Comparison of ENCODE assay signal across 14 cellular contexts in the genomic region with DNA sequence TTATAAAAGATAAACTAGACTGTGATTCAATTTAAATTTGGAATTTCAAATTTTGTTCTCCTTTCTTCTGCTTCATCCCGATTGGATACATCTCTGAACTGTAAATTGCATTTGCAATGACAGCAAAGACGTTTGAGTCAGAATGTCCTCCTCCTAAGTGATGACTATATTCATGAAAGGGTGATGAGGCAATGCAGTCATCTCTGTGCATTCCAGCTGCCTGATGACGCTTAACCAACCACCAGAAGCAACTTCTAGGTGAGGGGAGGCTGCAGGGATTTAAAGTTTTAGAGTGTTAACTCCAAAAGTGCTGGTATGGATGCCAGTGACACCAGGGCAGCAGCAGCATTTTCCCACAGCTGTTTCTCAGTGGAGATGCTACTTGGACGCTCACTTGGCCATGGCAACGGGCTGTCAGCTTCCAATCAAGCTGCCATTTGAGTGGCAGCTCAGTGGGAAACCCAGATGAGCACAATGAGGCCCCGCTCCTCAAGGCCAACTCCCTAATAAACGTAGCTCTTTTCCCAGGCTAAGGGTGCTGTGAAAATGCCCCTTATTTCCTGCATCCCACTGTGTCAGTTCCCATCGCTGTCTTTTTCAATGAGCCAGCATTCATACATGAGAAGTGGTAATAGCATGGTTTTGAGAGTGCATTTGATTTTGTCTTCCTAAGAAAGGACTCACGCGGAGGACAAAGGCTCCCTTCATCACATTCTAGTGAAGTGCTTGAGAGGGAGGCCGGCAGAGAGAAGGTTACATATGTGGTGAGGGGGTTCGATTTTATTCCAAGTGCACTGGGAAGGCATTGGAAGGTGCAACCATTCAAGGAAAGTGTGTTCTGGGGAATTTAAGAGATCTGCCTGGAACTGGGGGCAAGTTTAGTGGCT. TPM values are rescaled to one million over a fixed set of nuclear protein-coding genes. Genes with fewer than 3 reads are reported as not detected.
DNase-seq lines count a peak whose midpoint lies in the region; ATAC-seq and TF ChIP-seq lines count a peak whose summit lies in the region.
"Had no signal": no experiment of that assay in that cellular context is flagged by ENCODE, and none has a peak within 500 bp of the region (broad histone marks: within the 10 kb centered on the region; RNA-seq: fewer than 3 reads in every experiment).

No MANE protein-coding gene starts in this region.

- H3K27me3 Mint-ChIP-seq in activated CD8-positive, alpha-beta memory T cell treated with anti-CD3 and anti-CD28 coated beads, Interleukin-2, amount 10 ng/mL, durations not matched to agents 7 days and 5 days: peaks cover 20% of the 10 kb centered on the region

- no peaks in the 10 kb centered on the region for H3K36me3 Mint-ChIP-seq in activated CD8-positive, alpha-beta memory T cell treated with anti-CD3 and anti-CD28 coated beads, Interleukin-2, amount 10 ng/mL, durations not matched to agents 7 days and 5 days

- CTCF ChIA-PET in activated CD8-positive, alpha-beta memory T cell treated with anti-CD3 and anti-CD28 coated beads, Interleukin-2, amount 10 ng/mL, durations not matched to agents 7 days and 5 days (lab: Charles Lee): no interaction called here

- intact Hi-C loops in esophagus squamous epithelium (cut with DNase I): no loop called here

- H3K4me1 ChIP-seq in esophagus squamous epithelium: peaks cover 0 to 9% (median 0%) of the 10 kb centered on the region in 3 donors

- no peaks in the 10 kb centered on the region for H3K36me3 ChIP-seq in esophagus squamous epithelium

- no peak overlapping the region for H3K4me3 ChIP-seq in esophagus squamous epithelium

- peaks cover 0 to 4% (median 0%) of the 10 kb centered on the region in 4 donors for H3K27me3 ChIP-seq in esophagus squamous epithelium

- no peak overlapping the region for H3K27ac ChIP-seq in esophagus squamous epithelium

- H3K9me3 ChIP-seq in esophagus squamous epithelium: no peaks in the 10 kb centered on the region

- no peak for TF ChIP-seq CTCF in esophagus squamous epithelium (IDR thresholded peaks at IDR 0.05)

- H3K4me1 Mint-ChIP-seq in activated CD8-positive, alpha-beta memory T cell treated with anti-CD3 and anti-CD28 coated beads, Interleukin-2, amount 10 ng/mL, durations not matched to agents 7 days and 5 days: peaks cover 7% of the 10 kb centered on the region

- ATAC-seq in HG03571 (IDR thresholded peaks at IDR 0.05; ENCODE audit: unreplicated experiment): no peak
- no peak for ATAC-seq in activated CD8-positive, alpha-beta memory T cell treated with anti-CD3 and anti-CD28 coated beads, Interleukin-2, amount 10 ng/mL, durations not matched to agents 7 days and 5 days
- ATAC-seq: left cardiac atrium had no signal

- DNase-seq in NCI-H748 (lab: John Stamatoyannopoulos, UW; ENCODE audit: unreplicated experiment): peak; percentile 46
- no peak for DNase-seq in NCI-H748 treated with DMSO at 0.1 percent for 48 hours (lab: John Stamatoyannopoulos, UW)
- peak; percentile 38 for DNase-seq in RPMI7951 (ENCODE audit: low read depth)
- peak; percentile 36 for DNase-seq in fibroblast of peridontal ligament (ENCODE audit: extremely low read depth)
- DNase-seq in renal cortical epithelial cell (ENCODE audit: low read depth): peak; percentile 85
- no peak for DNase-seq in activated CD8-positive, alpha-beta memory T cell treated with anti-CD3 and anti-CD28 coated beads, Interleukin-2, amount 10 ng/mL, durations not matched to agents 7 days and 5 days
- DNase-seq in esophagus squamous epithelium (lab: John Stamatoyannopoulos, UW): no peak
- DNase-seq: amygdala; left cardiac atrium; NCI-H1436 treated with DMSO at 0.1 percent for 48 hours; stimulated activated CD4-positive, alpha-beta T cell treated with anti-CD3 and anti-CD28 coated beads, Interleukin-4, amount 100 ng/mL, for 24 hours had no signal

- 50 to 67% methylated on average over 11 to 12 of the region's 12 CpGs for WGBS in esophagus squamous epithelium, 2 donors

- no peak overlapping the region for H3K4me3 Mint-ChIP-seq in activated CD8-positive, alpha-beta memory T cell treated with anti-CD3 and anti-CD28 coated beads, Interleukin-2, amount 10 ng/mL, durations not matched to agents 7 days and 5 days
- H3K4me3 Mint-ChIP-seq: T-helper 2 cell treated with Interferon-gamma antibody and Interleukin-4, amounts not matched to agents 5 μg/mL and 100 μg/mL, for 36 hours had no signal

- H3K27ac Mint-ChIP-seq in activated CD8-positive, alpha-beta memory T cell treated with anti-CD3 and anti-CD28 coated beads, Interleukin-2, amount 10 ng/mL, durations not matched to agents 7 days and 5 days: no peak overlapping the region
- H3K27ac Mint-ChIP-seq: T-helper 2 cell treated with Interferon-gamma antibody and Interleukin-4, amounts not matched to agents 5 μg/mL and 100 μg/mL, for 36 hours had no signal

- H3K9me3 Mint-ChIP-seq in activated CD8-positive, alpha-beta memory T cell treated with anti-CD3 and anti-CD28 coated beads, Interleukin-2, amount 10 ng/mL, durations not matched to agents 7 days and 5 days (ENCODE audit: low read depth): no peaks in the 10 kb centered on the region
- H3K9me3 Mint-ChIP-seq: T-helper 2 cell treated with Interferon-gamma antibody and Interleukin-4, amounts not matched to agents 5 μg/mL and 100 μg/mL, for 36 hours had no signal

- TF ChIP-seq POLR2A in esophagus squamous epithelium (IDR thresholded peaks at IDR 0.05): no peak

RNA-seq across cellular contexts. Expression of gene AMER2, which starts 45.2 kb away (rescaled TPM):
- total RNA-seq in RPMI7951 (2014; rRNA removed; shearing (Covaris generic)): not detected in 2 replicates
- total RNA-seq in renal cortical epithelial cell (not detected in 2 replicates), esophagus squamous epithelium (not detected)
- not detected for total RNA-seq in activated CD8-positive, alpha-beta memory T cell treated with anti-CD3 and anti-CD28 coated beads, Interleukin-2, amount 10 ng/mL, durations not matched to agents 7 days and 5 days
- total RNA-seq: left cardiac atrium, osteocyte had no signal

Comparison
In these comparisons a context has a peak if more than half of its experiments do, and no peak if none do; other contexts are left out.
1. DNase-seq: peak in NCI-H748 (single experiment), RPMI7951 (single experiment), fibroblast of peridontal ligament (single experiment) and renal cortical epithelial cell (single experiment); none in NCI-H748 treated with DMSO at 0.1 percent for 48 hours (single experiment), activated CD8-positive, alpha-beta memory T cell treated with anti-CD3 and anti-CD28 coated beads, Interleukin-2, amount 10 ng/mL, durations not matched to agents 7 days and 5 days (single experiment) and esophagus squamous epithelium (single experiment).